13 cellular contexts compared by ENCODE assay signal in the genomic region with DNA sequence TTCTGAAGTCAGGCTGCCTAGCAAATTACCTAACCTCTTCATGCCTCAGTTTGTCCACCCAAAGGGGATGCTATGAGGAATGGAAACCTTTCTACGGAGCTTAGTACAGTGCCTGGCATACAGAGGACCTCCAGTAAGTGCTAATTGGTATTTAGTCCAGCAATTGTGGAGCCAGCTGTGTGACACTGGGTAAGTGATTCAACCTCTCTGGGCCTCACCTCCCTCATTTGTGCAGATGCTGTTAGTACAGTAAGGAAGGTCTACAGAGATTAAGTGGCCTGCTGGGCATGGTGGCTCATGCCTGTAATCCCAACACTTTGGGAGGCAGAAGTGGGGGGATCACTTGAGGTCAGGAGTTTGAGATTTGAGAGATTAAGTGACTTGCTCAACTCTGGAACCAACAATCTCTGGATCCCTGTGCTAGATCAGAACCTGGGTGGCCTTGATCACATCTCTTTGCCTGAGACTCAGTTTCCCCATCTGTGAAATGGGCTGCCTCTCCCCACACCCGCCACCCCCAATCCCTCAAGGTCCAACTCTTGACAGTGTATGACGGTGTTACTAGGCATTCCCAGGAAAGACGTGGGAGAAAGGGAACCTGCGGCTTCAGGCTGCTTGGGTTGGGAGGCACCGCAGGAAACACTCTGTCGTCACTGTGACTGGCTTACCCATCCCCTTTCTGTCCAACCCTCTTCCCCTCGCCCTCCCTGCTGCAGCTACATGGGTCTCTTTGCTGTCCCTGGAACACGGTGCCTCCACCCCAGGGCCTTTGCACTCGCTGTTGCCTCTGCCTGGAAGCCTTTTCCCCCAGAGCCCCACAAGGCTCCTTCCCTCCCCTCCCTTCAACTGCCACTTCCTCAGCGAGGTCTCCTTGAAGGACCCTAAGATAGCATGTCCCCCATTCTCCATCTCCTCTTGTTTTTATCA. TPM values are rescaled to one million over a fixed set of nuclear protein-coding genes. Genes with fewer than 3 reads are reported as not detected.
DNase-seq lines count a peak whose midpoint lies in the region; ATAC-seq, FAIRE-seq and TF ChIP-seq lines count a peak whose summit lies in the region.
"Had no signal": no experiment of that assay in that cellular context is flagged by ENCODE, and none has a peak within 500 bp of the region (broad histone marks: within the 10 kb centered on the region; RNA-seq: fewer than 3 reads in every experiment).

No MANE protein-coding gene starts in this region.

- TF ChIP-seq CTCF in K562 (IDR thresholded peaks at IDR 0.05 in 2 of 3, conservative IDR thresholded peaks at IDR 0.05 in 1 of 3; ENCODE audit: insufficient read depth in 2 of 3, low read depth in 1 of 3, low read length in 3 of 3) (no peak), progenitor cell of endocrine pancreas (IDR thresholded peaks at IDR 0.05; ENCODE audit: unreplicated experiment) (no peak)

- POLR2A ChIA-PET in K562 (lab: Yijun Ruan, JAX), result interaction anchor here (0.6 to 0.7 kb wide), 4 partner anchors 42 to 125 kb away, joined by 3 to 4 read pairs (median 3); no protein-coding TSS in a partner anchor

- H3K36me3 ChIP-seq in K562 (ENCODE audit: control insufficient read depth, insufficient read depth, low read length), result peaks cover 78% of the 10 kb centered on the region

- DNase-seq in activated T-cell treated with anti-CD3 and anti-CD28 coated beads, Interleukin-2, amount 50 U/mL, for 24 hours, result no peak
- no peak for DNase-seq in activated T-cell treated with anti-CD3 and anti-CD28 coated beads, Interleukin-2, amount 50 U/mL, for 48 hours
- DNase-seq in K562 (ENCODE audit: extremely low read depth in 1 of 4, low spot score in 3 of 4) (no peak), progenitor cell of endocrine pancreas (ENCODE audit: low spot score, unreplicated experiment) (no peak), NCI-H1436 (lab: John Stamatoyannopoulos, UW) (no peak), iPS-NIHi7 (ENCODE audit: extremely low spot score) (no peak)
- DNase-seq: 8988T, H7, Kasumi-1, NCI-H2029, NCI-H510A treated with DMSO at 0.1 percent for 48 hours, Right ventricle myocardium superior had no signal

- ATAC-seq in K562, result no peak

- no peak for TF ChIP-seq RAD21 in K562 (CRISPR knock-in tag; conservative IDR thresholded peaks at IDR 0.05 in 1 of 2, IDR thresholded peaks at IDR 0.05 in 1 of 2)

- no peak for TF ChIP-seq POLR2A in K562 (conservative IDR thresholded peaks at IDR 0.05)

- no peaks in the 10 kb centered on the region for H3K27me3 Mint-ChIP-seq in activated T-cell treated with anti-CD3 and anti-CD28 coated beads, Interleukin-2, amount 50 U/mL, for 24 hours
- no peaks in the 10 kb centered on the region for H3K27me3 Mint-ChIP-seq in progenitor cell of endocrine pancreas

- 87% methylated on average over 11 of the region's 11 CpGs for WGBS in K562 (ENCODE audit: insufficient coverage, low coverage, missing lambda C conversion rate)

- H3K9me3 Mint-ChIP-seq in activated T-cell treated with anti-CD3 and anti-CD28 coated beads, Interleukin-2, amount 50 U/mL, for 24 hours, result no peaks in the 10 kb centered on the region
- H3K9me3 Mint-ChIP-seq in progenitor cell of endocrine pancreas (ENCODE audit: low read depth), result no peaks in the 10 kb centered on the region

- no peak for TF ChIP-seq EP300 in K562 (IDR thresholded peaks at IDR 0.05; ENCODE audit: low read length)

- no peak overlapping the region for H3K4me3 ChIP-seq in K562
- H3K4me3 ChIP-seq: BLaER1 treated with 17β-estradiol and CSF1 and Interleukin-3, amounts not matched to agents 10 nM and 100 nM had no signal

- no peaks in the 10 kb centered on the region for H3K27me3 ChIP-seq in K562 (ENCODE audit: control insufficient read depth in 2 of 2, insufficient read depth in 2 of 2, low read length in 2 of 2)
- H3K27me3 ChIP-seq: BLaER1 treated with 17β-estradiol and CSF1 and Interleukin-3, amounts not matched to agents 10 nM and 100 nM had no signal

- CTCF ChIA-PET in K562 (lab: Yijun Ruan, JAX; ENCODE audit: low intra/inter-chr PET ratio), result no interaction called here

- H3K9ac ChIP-seq in K562 (ENCODE audit: insufficient read depth in 1 of 2, low read depth in 2 of 2, low read length in 2 of 2), result no peak overlapping the region
- H3K9ac ChIP-seq: BLaER1 treated with 17β-estradiol and CSF1 and Interleukin-3, amounts not matched to agents 10 nM and 100 nM had no signal

- no peak for FAIRE-seq in K562 (lab: Jason Lieb, UNC)

- H3K36me3 Mint-ChIP-seq in activated T-cell treated with anti-CD3 and anti-CD28 coated beads, Interleukin-2, amount 50 U/mL, for 24 hours (ENCODE audit: low read depth), result peaks cover 91% of the 10 kb centered on the region
- H3K36me3 Mint-ChIP-seq in progenitor cell of endocrine pancreas (ENCODE audit: insufficient read depth), result peaks cover 31% of the 10 kb centered on the region

- H3K9me1 ChIP-seq in K562 (ENCODE audit: control insufficient read depth, insufficient read depth, low read length), result no peaks in the 10 kb centered on the region

- peak overlapping the region; percentile 37; the same call in 1 of the 3 replicates for H3K27ac ChIP-seq in K562 (ENCODE audit: extremely low read depth, low read depth, low read length)
- H3K27ac ChIP-seq: BLaER1 treated with 17β-estradiol and CSF1 and Interleukin-3, amounts not matched to agents 10 nM and 100 nM had no signal

- no peaks in the 10 kb centered on the region; the same call in 1 of the 2 replicates for H3K9me3 ChIP-seq in K562 (replicated peaks; ENCODE audit: control insufficient read depth, insufficient read depth, low read depth, low read length)
- H3K9me3 ChIP-seq: BLaER1 treated with 17β-estradiol and CSF1 and Interleukin-3, amounts not matched to agents 10 nM and 100 nM had no signal

- H3K79me2 ChIP-seq in K562 (ENCODE audit: control insufficient read depth, insufficient read depth, low read length), result peaks cover 12% of the 10 kb centered on the region; the same call in 2 of the 3 replicates

- intact Hi-C loops in K562 (cut with micrococcal nuclease), result no loop called here

- BruUV-seq in K562 (replicated peaks; lab: Mats Ljungman, UMichigan), result no TSS peak

- H3K27ac Mint-ChIP-seq in activated T-cell treated with anti-CD3 and anti-CD28 coated beads, Interleukin-2, amount 50 U/mL, for 24 hours, result peak overlapping the region; percentile 59
- peak overlapping the region; percentile 63 for H3K27ac Mint-ChIP-seq in progenitor cell of endocrine pancreas

- no peak overlapping the region for H3K4me2 ChIP-seq in K562 (ENCODE audit: insufficient read depth, low read length)
- H3K4me2 ChIP-seq: BLaER1 treated with 17β-estradiol and CSF1 and Interleukin-3, amounts not matched to agents 10 nM and 100 nM had no signal

- H3K4me1 ChIP-seq in K562 (replicated peaks in 1 of 2; ENCODE audit: control insufficient read depth in 2 of 2, insufficient read depth in 2 of 2, low read length in 2 of 2), result peaks cover 12 to 19% of the 10 kb centered on the region in 2 experiments; a peak in 4 of 5 replicates
- H3K4me1 ChIP-seq: BLaER1 treated with 17β-estradiol and CSF1 and Interleukin-3, amounts not matched to agents 10 nM and 100 nM had no signal

- H3K4me3 Mint-ChIP-seq in activated T-cell treated with anti-CD3 and anti-CD28 coated beads, Interleukin-2, amount 50 U/mL, for 24 hours, result no peak overlapping the region
- no peak overlapping the region for H3K4me3 Mint-ChIP-seq in progenitor cell of endocrine pancreas (ENCODE audit: low read depth)

- in situ Hi-C loops in K562 (cut with MboI), result no loop called here

- H2AFZ ChIP-seq in K562 (ENCODE audit: low read depth, low read length), result no peak overlapping the region

- 0 out of 2 replicates have a peak, but pooled peaks cover 3% of the 10 kb centered on the region for H4K20me1 ChIP-seq in K562 (replicated peaks; ENCODE audit: control insufficient read depth, insufficient read depth, low read length)

- H3K4me1 Mint-ChIP-seq in activated T-cell treated with anti-CD3 and anti-CD28 coated beads, Interleukin-2, amount 50 U/mL, for 24 hours (ENCODE audit: low read depth), result no peaks in the 10 kb centered on the region
- no peaks in the 10 kb centered on the region for H3K4me1 Mint-ChIP-seq in progenitor cell of endocrine pancreas (ENCODE audit: low read depth)

RNA-seq across cellular contexts. Expression of gene PRKD2, which starts 18.3 kb away (rescaled TPM):
- 31.5 and 62.0 TPM in 2 replicates for total RNA-seq in K562 (2011; cell fraction: chromatin; rRNA removed; ENCODE audit: low replicate concordance)
- 35.2 and 35.7 TPM in 2 replicates for total RNA-seq in K562 (2011; cell fraction: nucleolus; rRNA removed)
- 32.3 and 33.7 TPM in 2 replicates for total RNA-seq in K562 (2011; cell fraction: nucleoplasm; rRNA removed)
- total RNA-seq in K562 (2014; rRNA removed), result 29.2 and 35.1 TPM in 2 replicates
- total RNA-seq in K562 (2014; rRNA removed; fragmentation: Illumina TruSeq; extraction: Trizol), result 9.9 and 15.0 TPM in 2 replicates
- 14.9 and 19.0 TPM in 2 replicates for total RNA-seq in K562 (2015; rRNA removed; fragmentation: Illumina TruSeq; extraction: Trizol)
- total RNA-seq in K562 (2021), result 57.3 and 60.0 TPM in 2 replicates
- polyA plus RNA-seq in K562 (2011; rRNA removed), result 11.0 and 11.1 TPM in 2 replicates
- polyA plus RNA-seq in K562 (2011; cell fraction: cytosol; rRNA removed), result 11.6 and 24.2 TPM in 2 replicates
- 22.8 and 41.1 TPM in 2 replicates for polyA plus RNA-seq in K562 (2011; cell fraction: nucleus; rRNA removed)
- polyA plus RNA-seq in K562 (2012), result 36.8 and 42.8 TPM in 2 replicates
- polyA plus RNA-seq in K562 (2014; fragmentation: Illumina TruSeq; extraction: Trizol), result 23.8 and 34.1 TPM in 2 replicates
- polyA plus RNA-seq in K562 (2014; fragmentation: Nextera tagmentation; extraction: Ambion mirVana), result 1 to 10 TPM; 1.8 to 4.9 TPM
- 21.1 and 22.4 TPM in 2 replicates for polyA plus RNA-seq in K562 (2014; rRNA removed)
- polyA minus RNA-seq in K562 (2011; rRNA and poly(A)+ RNA removed), result 10.5 and 13.4 TPM in 2 replicates
- polyA minus RNA-seq in K562 (2011; cell fraction: cytosol; rRNA and poly(A)+ RNA removed), result 26.9 and 30.1 TPM in 2 replicates
- polyA minus RNA-seq in K562 (2011; cell fraction: nucleus; rRNA and poly(A)+ RNA removed), result 9.0 and 10.6 TPM in 2 replicates
- total RNA-seq in progenitor cell of endocrine pancreas, result 69.3 and 74.9 TPM in 2 replicates

RNA-seq across cellular contexts. Expression of gene DACT3, which starts 37.7 kb away (rescaled TPM):
- 6.5 and 10.4 TPM in 2 replicates for total RNA-seq in K562 (2011; cell fraction: chromatin; rRNA removed; ENCODE audit: low replicate concordance)
- 5.1 and 6.8 TPM in 2 replicates for total RNA-seq in K562 (2011; cell fraction: nucleolus; rRNA removed)
- 6.0 and 8.6 TPM in 2 replicates for total RNA-seq in K562 (2011; cell fraction: nucleoplasm; rRNA removed)
- 4.7 and 6.5 TPM in 2 replicates for total RNA-seq in K562 (2014; rRNA removed)
- total RNA-seq in K562 (2014; rRNA removed; fragmentation: Illumina TruSeq; extraction: Trizol), result 2.8 TPM in 2 replicates
- total RNA-seq in K562 (2015; rRNA removed; fragmentation: Illumina TruSeq; extraction: Trizol), result 2.3 and 2.5 TPM in 2 replicates
- total RNA-seq in K562 (2021), result 5.9 and 6.5 TPM in 2 replicates
- 3.3 and 3.5 TPM in 2 replicates for polyA plus RNA-seq in K562 (2011; rRNA removed)
- polyA plus RNA-seq in K562 (2011; cell fraction: cytosol; rRNA removed), result 3.0 and 6.0 TPM in 2 replicates
- 3.7 and 5.0 TPM in 2 replicates for polyA plus RNA-seq in K562 (2011; cell fraction: nucleus; rRNA removed)
- 1.3 and 2.1 TPM in 2 replicates for polyA plus RNA-seq in K562 (2012)
- 4.1 and 4.2 TPM in 2 replicates for polyA plus RNA-seq in K562 (2014; fragmentation: Illumina TruSeq; extraction: Trizol)
- under 1 TPM; 0.67 to 0.83 TPM for polyA plus RNA-seq in K562 (2014; fragmentation: Nextera tagmentation; extraction: Ambion mirVana)
- polyA plus RNA-seq in K562 (2014; rRNA removed), result 3.3 and 5.1 TPM in 2 replicates
- polyA minus RNA-seq in K562 (2011; rRNA and poly(A)+ RNA removed), result 1.9 and 3.0 TPM in 2 replicates
- 2.0 and 2.5 TPM in 2 replicates for polyA minus RNA-seq in K562 (2011; cell fraction: cytosol; rRNA and poly(A)+ RNA removed)
- polyA minus RNA-seq in K562 (2011; cell fraction: nucleus; rRNA and poly(A)+ RNA removed), result 0.67 and 1.1 TPM in 2 replicates
- 2.6 and 3.1 TPM in 2 replicates for total RNA-seq in progenitor cell of endocrine pancreas

RNA-seq across cellular contexts. Expression of gene FKRP, which starts 47.2 kb away (rescaled TPM):
- 36.3 and 57.4 TPM in 2 replicates for total RNA-seq in K562 (2011; cell fraction: chromatin; rRNA removed; ENCODE audit: low replicate concordance)
- 33.4 and 35.1 TPM in 2 replicates for total RNA-seq in K562 (2011; cell fraction: nucleolus; rRNA removed)
- total RNA-seq in K562 (2011; cell fraction: nucleoplasm; rRNA removed), result 38.6 TPM in 2 replicates
- total RNA-seq in K562 (2014; rRNA removed) (8.2 and 11.3 TPM in 2 replicates), K562 (2014; rRNA removed; fragmentation: Illumina TruSeq; extraction: Trizol) (4.9 and 5.0 TPM in 2 replicates), K562 (2015; rRNA removed; fragmentation: Illumina TruSeq; extraction: Trizol) (7.3 and 7.6 TPM in 2 replicates), K562 (2021) (11.2 and 14.9 TPM in 2 replicates), progenitor cell of endocrine pancreas (42.9 and 44.1 TPM in 2 replicates)
- polyA plus RNA-seq in K562 (2011; rRNA removed) (3.7 and 5.4 TPM in 2 replicates), K562 (2014; fragmentation: Illumina TruSeq; extraction: Trizol) (6.5 and 10.2 TPM in 2 replicates), K562 (2014; fragmentation: Nextera tagmentation; extraction: Ambion mirVana) (1 to 10 TPM in 1 of 2 experiments, under 1 TPM in 1; 0.68 to 1.1 TPM), K562 (2014; rRNA removed) (15.2 and 16.1 TPM in 2 replicates)
- 4.9 and 11.1 TPM in 2 replicates for polyA plus RNA-seq in K562 (2011; cell fraction: cytosol; rRNA removed)
- polyA plus RNA-seq in K562 (2011; cell fraction: nucleus; rRNA removed), result 12.2 and 17.7 TPM in 2 replicates
- polyA plus RNA-seq in K562 (2012), result 14.0 and 18.1 TPM in 2 replicates
- 2.7 and 5.2 TPM in 2 replicates for polyA minus RNA-seq in K562 (2011; rRNA and poly(A)+ RNA removed)
- polyA minus RNA-seq in K562 (2011; cell fraction: cytosol; rRNA and poly(A)+ RNA removed), result 3.1 and 6.5 TPM in 2 replicates
- polyA minus RNA-seq in K562 (2011; cell fraction: nucleus; rRNA and poly(A)+ RNA removed), result 4.4 and 7.3 TPM in 2 replicates

RNA-seq across cellular contexts. Expression of gene STRN4, which starts 47.6 kb away (rescaled TPM):
- 149 and 335 TPM in 2 replicates for total RNA-seq in K562 (2011; cell fraction: chromatin; rRNA removed; ENCODE audit: low replicate concordance)
- total RNA-seq in K562 (2011; cell fraction: nucleolus; rRNA removed), result 167 and 175 TPM in 2 replicates
- 137 and 163 TPM in 2 replicates for total RNA-seq in K562 (2011; cell fraction: nucleoplasm; rRNA removed)
- total RNA-seq in K562 (2014; rRNA removed), result 66.9 and 71.0 TPM in 2 replicates
- 18.0 and 21.6 TPM in 2 replicates for total RNA-seq in K562 (2014; rRNA removed; fragmentation: Illumina TruSeq; extraction: Trizol)
- 36.9 and 39.2 TPM in 2 replicates for total RNA-seq in K562 (2015; rRNA removed; fragmentation: Illumina TruSeq; extraction: Trizol)
- total RNA-seq in K562 (2021), result 79.2 and 82.7 TPM in 2 replicates
- 42.8 and 60.4 TPM in 2 replicates for polyA plus RNA-seq in K562 (2011; rRNA removed)
- polyA plus RNA-seq in K562 (2011; cell fraction: cytosol; rRNA removed), result 74.0 and 145 TPM in 2 replicates
- polyA plus RNA-seq in K562 (2011; cell fraction: nucleus; rRNA removed), result 204 and 318 TPM in 2 replicates
- polyA plus RNA-seq in K562 (2012), result 52.1 and 70.7 TPM in 2 replicates
- polyA plus RNA-seq in K562 (2014; fragmentation: Illumina TruSeq; extraction: Trizol), result 34.8 and 63.9 TPM in 2 replicates
- polyA plus RNA-seq in K562 (2014; fragmentation: Nextera tagmentation; extraction: Ambion mirVana), result 1 to 10 TPM in 1 of 2 experiments, under 1 TPM in 1; 0.62 to 1.7 TPM
- 81.4 and 83.7 TPM in 2 replicates for polyA plus RNA-seq in K562 (2014; rRNA removed)
- polyA minus RNA-seq in K562 (2011; rRNA and poly(A)+ RNA removed), result 37.1 and 38.4 TPM in 2 replicates
- polyA minus RNA-seq in K562 (2011; cell fraction: cytosol; rRNA and poly(A)+ RNA removed), result 49.1 and 68.4 TPM in 2 replicates
- polyA minus RNA-seq in K562 (2011; cell fraction: nucleus; rRNA and poly(A)+ RNA removed), result 61.9 and 64.6 TPM in 2 replicates
- total RNA-seq in progenitor cell of endocrine pancreas, result 115 and 117 TPM in 2 replicates
